24 cellular contexts compared by ENCODE assay signal in the genomic region with DNA sequence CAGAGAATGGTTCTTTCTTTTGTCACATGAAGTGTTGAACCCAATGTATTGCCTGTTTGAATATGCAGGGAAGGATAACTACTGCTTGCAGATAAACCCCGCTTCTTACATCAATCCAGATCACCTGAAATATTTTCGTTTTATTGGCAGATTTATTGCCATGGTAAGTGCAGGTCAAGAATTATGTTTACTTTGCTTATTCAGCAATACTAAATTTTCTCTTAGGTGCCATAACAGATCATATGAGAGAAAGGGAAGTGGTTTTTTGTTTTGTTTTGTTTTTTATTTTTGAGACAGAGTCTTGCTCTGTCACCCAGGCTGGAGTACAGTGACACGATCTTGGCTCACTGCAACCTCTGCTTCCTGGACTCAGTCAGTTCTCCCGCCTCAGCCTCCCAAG.
"Had no signal": no experiment of that assay in that cellular context is flagged by ENCODE, and none has a peak within 500 bp of the region (broad histone marks: within the 10 kb centered on the region; RNA-seq: fewer than 3 reads in every experiment).

No MANE protein-coding gene starts in this region.

- H3K9me3 Mint-ChIP-seq: activated naive CD8-positive, alpha-beta T cell treated with anti-CD3 and anti-CD28 coated beads for 36 hours; activated T-cell treated with anti-CD3 and anti-CD28 coated beads, Interleukin-2, amount 50 U/mL, for 24 hours had no signal

- H3K27me3 Mint-ChIP-seq: activated CD8-positive, alpha-beta memory T cell treated with anti-CD3 and anti-CD28 coated beads, Interleukin-2, amount 10 ng/mL, durations not matched to agents 7 days and 5 days; activated naive CD8-positive, alpha-beta T cell treated with anti-CD3 and anti-CD28 coated beads for 36 hours; activated T-cell treated with anti-CD3 and anti-CD28 coated beads, Interleukin-2, amount 50 U/mL, for 24 hours had no signal

- H3K4me3 ChIP-seq: cardiac muscle cell, MG63, SJSA1 had no signal

- ATAC-seq: activated CD4-positive, CD25-positive, alpha-beta regulatory T cell treated with anti-CD3 and anti-CD28 coated beads, Interleukin-2, amount 50 U/mL, for 24 hours; activated CD8-positive, alpha-beta memory T cell treated with anti-CD3 and anti-CD28 coated beads, Interleukin-2, amount 10 ng/mL, durations not matched to agents 7 days and 5 days; PC-3; SK-N-SH treated with all-trans-retinoic acid at 6 μM for 48 hours had no signal

- H3K27ac Mint-ChIP-seq: activated CD8-positive, alpha-beta memory T cell treated with anti-CD3 and anti-CD28 coated beads, Interleukin-2, amount 10 ng/mL, durations not matched to agents 7 days and 5 days; activated naive CD8-positive, alpha-beta T cell treated with anti-CD3 and anti-CD28 coated beads for 36 hours; activated T-cell treated with anti-CD3 and anti-CD28 coated beads, Interleukin-2, amount 50 U/mL, for 24 hours; T-helper 2 cell treated with Interferon-gamma antibody and Interleukin-4, amounts not matched to agents 5 μg/mL and 100 μg/mL, for 36 hours had no signal

- DNase-seq: activated CD4-positive, alpha-beta T cell treated with anti-CD3 and anti-CD28 coated beads for 4 hours; activated CD4-positive, alpha-beta T cell treated with anti-CD3 and anti-CD28 coated beads, Interleukin-2, amount 50 U/mL, for 4 hours; activated CD8-positive, alpha-beta memory T cell treated with anti-CD3 and anti-CD28 coated beads, Interleukin-2, amount 10 ng/mL, durations not matched to agents 7 days and 5 days; activated effector memory CD4-positive, alpha-beta T cell treated with anti-CD3 and anti-CD28 coated beads, Interleukin-2, amount 50 U/mL, for 16 hours; activated naive CD4-positive, alpha-beta T cell treated with Interleukin-2 at 50 U/mL for 16 hours; activated naive CD8-positive, alpha-beta T cell treated with anti-CD3 and anti-CD28 coated beads for 36 hours; activated T-cell treated with anti-CD3 and anti-CD28 coated beads, Interleukin-2, amount 50 U/mL, for 24 hours; brain microvascular endothelial cell; MG63; NCI-H1105; NCI-H1436; NCI-H1694 treated with DMSO at 0.1 percent for 48 hours; NCI-H2029 treated with DMSO at 0.1 percent for 48 hours; NCI-H345; NCI-H510A treated with DMSO at 0.1 percent for 48 hours; PC-3; SHP77; SW 1271 had no signal

- H3K4me3 Mint-ChIP-seq: activated CD8-positive, alpha-beta memory T cell treated with anti-CD3 and anti-CD28 coated beads, Interleukin-2, amount 10 ng/mL, durations not matched to agents 7 days and 5 days; activated naive CD8-positive, alpha-beta T cell treated with anti-CD3 and anti-CD28 coated beads for 36 hours; activated T-cell treated with anti-CD3 and anti-CD28 coated beads, Interleukin-2, amount 50 U/mL, for 24 hours; T-helper 2 cell treated with Interferon-gamma antibody and Interleukin-4, amounts not matched to agents 5 μg/mL and 100 μg/mL, for 36 hours had no signal

- H3K27ac ChIP-seq: brain microvascular endothelial cell, cardiac muscle cell, SJSA1 had no signal

- FAIRE-seq: RCC 7860 had no signal

- H3K27me3 ChIP-seq: brain microvascular endothelial cell, cardiac muscle cell, MG63, SJSA1 had no signal
